ENCODE assay signal across 22 cellular contexts in genomic region chrX:63810746-63811145, GRCh38.
"Had no signal": no experiment of that assay in that cellular context is flagged by ENCODE, and none has a peak within 500 bp of the region (broad histone marks: within the 10 kb centered on the region; RNA-seq: fewer than 3 reads in every experiment).

No MANE protein-coding gene starts in this region.

- DNase-seq: naive thymus-derived CD4-positive, alpha-beta T cell; natural killer cell; pancreas; posterior cingulate gyrus; psoas muscle; right cardiac atrium; right lobe of liver; sigmoid colon; small intestine; stimulated activated CD4-positive, alpha-beta T cell treated with anti-CD3 and anti-CD28 coated beads, Interleukin-15, amount 100 ng/mL, for 24 hours; stimulated activated CD4-positive, alpha-beta T cell treated with anti-CD3 and anti-CD28 coated beads, Interleukin-2, amount 100 ng/mL, for 24 hours; stimulated activated CD4-positive, alpha-beta T cell treated with anti-CD3 and anti-CD28 coated beads, Interleukin-2, amount 100 ng/mL, for 48 hours; stimulated activated CD4-positive, alpha-beta T cell treated with anti-CD3 and anti-CD28 coated beads, Interleukin-4, amount 100 ng/mL, for 24 hours; stimulated activated naive B cell treated with anti-CD40 and anti-IgM and Interleukin-4, amounts not matched to agents 10 μg/mL and 1 μg/mL and 100 μg/mL, for 72 hours; stimulated activated naive CD4-positive, alpha-beta T cell treated with Interleukin-2 at 50 U/mL for 16 hours; stomach; thyroid gland; transverse colon; upper lobe of right lung; uterus had no signal

- H3K36me3 ChIP-seq: neural progenitor cell, pancreas, right lobe of liver, sigmoid colon, stomach, thoracic aorta, thyroid gland, transverse colon, upper lobe of right lung, uterus had no signal

- H3K9me3 ChIP-seq: pancreas, psoas muscle, right lobe of liver, sigmoid colon, stomach, thoracic aorta, thyroid gland, transverse colon, upper lobe of right lung, uterus had no signal

- H3K4me3 ChIP-seq: neural progenitor cell, pancreas, psoas muscle, right lobe of liver, sigmoid colon, stomach, thoracic aorta, thyroid gland, transverse colon, upper lobe of right lung, uterus had no signal

- H3K4me1 ChIP-seq: neural progenitor cell, pancreas, psoas muscle, right lobe of liver, sigmoid colon, stomach, thyroid gland, transverse colon, upper lobe of right lung, uterus had no signal

- H3K27ac ChIP-seq: neural progenitor cell, pancreas, psoas muscle, right lobe of liver, sigmoid colon, stomach, thoracic aorta, thyroid gland, transverse colon, upper lobe of right lung, uterus had no signal

- H3K27me3 ChIP-seq: neural progenitor cell, pancreas, right lobe of liver, sigmoid colon, stomach, thyroid gland, transverse colon, upper lobe of right lung, uterus had no signal
